1 cellular context compared by ENCODE assay signal in the genomic region with DNA sequence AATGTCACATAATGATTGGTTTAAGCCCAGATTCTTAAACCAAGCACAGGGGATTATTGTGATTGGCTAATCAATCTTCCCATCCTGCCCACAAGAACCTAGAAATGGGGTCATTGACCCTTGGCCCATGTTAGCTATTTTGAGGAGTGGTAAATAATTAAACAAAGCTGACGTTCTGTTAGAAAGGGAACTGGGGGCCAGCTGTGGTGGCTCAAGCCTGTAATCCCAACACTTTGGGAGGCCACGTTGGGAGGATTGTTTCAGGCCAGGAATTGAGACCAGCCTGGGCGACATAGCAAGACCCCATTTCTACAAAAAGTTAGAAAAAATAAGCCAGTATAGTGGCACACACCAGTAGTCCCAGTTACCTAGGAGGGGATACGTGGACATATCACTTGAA.
TF ChIP-seq lines count a peak whose summit lies in the region.

No MANE protein-coding gene starts in this region.

TF ChIP-seq in HepG2, 621 proteins besides CTCF, POLR2A, EP300 and RAD21 (continues in another document):
- TF ChIP-seq FOXA3 (CRISPR knock-in tag; IDR thresholded peaks at IDR 0.05): no peak; the same call in 1 of the 2 replicates
- TF ChIP-seq ZNF605 (CRISPR knock-in tag; IDR thresholded peaks at IDR 0.05): no peak
- TF ChIP-seq ZNF292 (CRISPR knock-in tag; IDR thresholded peaks at IDR 0.05; ENCODE audit: borderline replicate concordance, low read depth): no peak
- no peak for TF ChIP-seq ZNF572 (CRISPR knock-in tag; IDR thresholded peaks at IDR 0.05)
- TF ChIP-seq POGZ (CRISPR knock-in tag; IDR thresholded peaks at IDR 0.05): 0 out of 2 replicates have a peak, but pooled peaks have one; percentile 39
- TF ChIP-seq CEBPZ (IDR thresholded peaks at IDR 0.05; ENCODE audit: low read length): no peak
- no peak for TF ChIP-seq HMG20B (CRISPR knock-in tag; conservative IDR thresholded peaks at IDR 0.05)
- TF ChIP-seq E2F1 (CRISPR knock-in tag; IDR thresholded peaks at IDR 0.05): no peak
- 0 out of 2 replicates have a peak, but pooled peaks have one; percentile 6 for TF ChIP-seq FOXK1 (CRISPR knock-in tag; IDR thresholded peaks at IDR 0.05; ENCODE audit: borderline replicate concordance, low read depth)
- TF ChIP-seq ZNF543 (CRISPR knock-in tag; IDR thresholded peaks at IDR 0.05): no peak
- TF ChIP-seq FOXP1 (IDR thresholded peaks at IDR 0.05): no peak
- no peak for TF ChIP-seq FOXP1 (CRISPR knock-in tag; IDR thresholded peaks at IDR 0.05)
- no peak for TF ChIP-seq REL (CRISPR knock-in tag; conservative IDR thresholded peaks at IDR 0.05)
- TF ChIP-seq ZNF124 (CRISPR knock-in tag; IDR thresholded peaks at IDR 0.05): 0 out of 2 replicates have a peak, but pooled peaks have one; percentile 34
- TF ChIP-seq, protein P1, sequence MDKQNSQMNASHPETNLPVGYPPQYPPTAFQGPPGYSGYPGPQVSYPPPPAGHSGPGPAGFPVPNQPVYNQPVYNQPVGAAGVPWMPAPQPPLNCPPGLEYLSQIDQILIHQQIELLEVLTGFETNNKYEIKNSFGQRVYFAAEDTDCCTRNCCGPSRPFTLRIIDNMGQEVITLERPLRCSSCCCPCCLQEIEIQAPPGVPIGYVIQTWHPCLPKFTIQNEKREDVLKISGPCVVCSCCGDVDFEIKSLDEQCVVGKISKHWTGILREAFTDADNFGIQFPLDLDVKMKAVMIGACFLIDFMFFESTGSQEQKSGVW (CRISPR knock-in tag; IDR thresholded peaks at IDR 0.05; ENCODE audit: borderline replicate concordance): no peak
- TF ChIP-seq ZNF629 (CRISPR knock-in tag; conservative IDR thresholded peaks at IDR 0.05): no peak
- peak; percentile 66; the same call in 1 of the 2 replicates for TF ChIP-seq ZNF460 (CRISPR knock-in tag; IDR thresholded peaks at IDR 0.05; ENCODE audit: borderline replicate concordance)
- TF ChIP-seq ZNF780A (CRISPR knock-in tag; IDR thresholded peaks at IDR 0.05): no peak
- TF ChIP-seq PAXIP1 (CRISPR knock-in tag; conservative IDR thresholded peaks at IDR 0.05): 0 out of 2 replicates have a peak, but pooled peaks have one; percentile 40
- no peak for TF ChIP-seq ZNF616 (CRISPR knock-in tag; IDR thresholded peaks at IDR 0.05; ENCODE audit: low read depth)
- no peak for TF ChIP-seq MZF1 (CRISPR knock-in tag; IDR thresholded peaks at IDR 0.05; ENCODE audit: borderline replicate concordance)
- TF ChIP-seq BCL6 (CRISPR knock-in tag; IDR thresholded peaks at IDR 0.05): peak; percentile 89
- no peak for TF ChIP-seq HMGXB4 (CRISPR knock-in tag; IDR thresholded peaks at IDR 0.05; ENCODE audit: borderline replicate concordance in 1 of 2, low read depth in 1 of 2)
- no peak for TF ChIP-seq SOX13 (IDR thresholded peaks at IDR 0.05)
- peak in 1 of 2 experiments; percentile 35; a peak in 1 of 4 replicates for TF ChIP-seq SOX13 (CRISPR knock-in tag; conservative IDR thresholded peaks at IDR 0.05 in 1 of 2, IDR thresholded peaks at IDR 0.05 in 1 of 2)
- no peak for TF ChIP-seq ZMAT3 (CRISPR knock-in tag; conservative IDR thresholded peaks at IDR 0.05)
- TF ChIP-seq RARA (CRISPR knock-in tag; IDR thresholded peaks at IDR 0.05): peak; percentile 47
- TF ChIP-seq ZSCAN25 (CRISPR knock-in tag; IDR thresholded peaks at IDR 0.05): no peak
- TF ChIP-seq, protein P2, sequence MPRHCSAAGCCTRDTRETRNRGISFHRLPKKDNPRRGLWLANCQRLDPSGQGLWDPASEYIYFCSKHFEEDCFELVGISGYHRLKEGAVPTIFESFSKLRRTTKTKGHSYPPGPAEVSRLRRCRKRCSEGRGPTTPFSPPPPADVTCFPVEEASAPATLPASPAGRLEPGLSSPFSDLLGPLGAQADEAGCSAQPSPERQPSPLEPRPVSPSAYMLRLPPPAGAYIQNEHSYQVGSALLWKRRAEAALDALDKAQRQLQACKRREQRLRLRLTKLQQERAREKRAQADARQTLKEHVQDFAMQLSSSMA (CRISPR knock-in tag; IDR thresholded peaks at IDR 0.05): no peak
- 0 out of 2 replicates have a peak, but pooled peaks have one; percentile 33 for TF ChIP-seq ZMYM3 (CRISPR knock-in tag; IDR thresholded peaks at IDR 0.05)
- no peak for TF ChIP-seq SMARCE1 (IDR thresholded peaks at IDR 0.05; ENCODE audit: borderline replicate concordance)
- TF ChIP-seq HNRNPUL1 (IDR thresholded peaks at IDR 0.05; ENCODE audit: low read depth, low read length): no peak
- no peak for TF ChIP-seq GATA4 (IDR thresholded peaks at IDR 0.05; ENCODE audit: borderline replicate concordance, low read depth)
- TF ChIP-seq ZBTB20 (CRISPR knock-in tag; IDR thresholded peaks at IDR 0.05; ENCODE audit: borderline replicate concordance, low read depth): no peak
- no peak for TF ChIP-seq SRF (IDR thresholded peaks at IDR 0.05; ENCODE audit: low read depth, low read length)
- no peak for TF ChIP-seq NCOA1 (CRISPR knock-in tag; IDR thresholded peaks at IDR 0.05)
- TF ChIP-seq MAFK (conservative IDR thresholded peaks at IDR 0.05 in 1 of 2, IDR thresholded peaks at IDR 0.05 in 1 of 2; ENCODE audit: low read length in 2 of 2): no peak
- TF ChIP-seq KDM6A (CRISPR knock-in tag; IDR thresholded peaks at IDR 0.05; ENCODE audit: low read depth): no peak
- TF ChIP-seq ZNF652 (CRISPR knock-in tag; IDR thresholded peaks at IDR 0.05; ENCODE audit: borderline replicate concordance, low read depth): no peak
- TF ChIP-seq SPEN (CRISPR knock-in tag; IDR thresholded peaks at IDR 0.05; ENCODE audit: low read depth): no peak
- no peak for TF ChIP-seq SKIL (CRISPR knock-in tag; IDR thresholded peaks at IDR 0.05; ENCODE audit: borderline replicate concordance)
- no peak for TF ChIP-seq TFAP4 (IDR thresholded peaks at IDR 0.05; ENCODE audit: borderline replicate concordance, low read depth)
- TF ChIP-seq SOX5 (CRISPR knock-in tag; IDR thresholded peaks at IDR 0.05; ENCODE audit: borderline replicate concordance): 0 out of 2 replicates have a peak, but pooled peaks have one; percentile 5
- no peak for TF ChIP-seq SIN3B (IDR thresholded peaks at IDR 0.05; ENCODE audit: low read length)
- TF ChIP-seq ELF3 (CRISPR knock-in tag; IDR thresholded peaks at IDR 0.05): no peak
- no peak for TF ChIP-seq ZSCAN22 (CRISPR knock-in tag; IDR thresholded peaks at IDR 0.05)
- 0 out of 2 replicates have a peak, but pooled peaks have one; percentile 11 for TF ChIP-seq KAT8 (CRISPR knock-in tag; IDR thresholded peaks at IDR 0.05)
- TF ChIP-seq PAX8 (CRISPR knock-in tag; IDR thresholded peaks at IDR 0.05; ENCODE audit: borderline replicate concordance): no peak
- TF ChIP-seq SRSF9 (IDR thresholded peaks at IDR 0.05; ENCODE audit: borderline replicate concordance, insufficient read depth, low read depth, low read length, poor library complexity, severe bottlenecking): no peak
- no peak for TF ChIP-seq EEA1 (CRISPR knock-in tag; IDR thresholded peaks at IDR 0.05; ENCODE audit: borderline replicate concordance)
- peak; percentile 6; the same call in 1 of the 2 replicates for TF ChIP-seq CEBPB (IDR thresholded peaks at IDR 0.05; ENCODE audit: borderline replicate concordance, low read depth, low read length)
- TF ChIP-seq ZNF432 (CRISPR knock-in tag; IDR thresholded peaks at IDR 0.05; ENCODE audit: borderline replicate concordance): no peak
- no peak for TF ChIP-seq SMYD3 (CRISPR knock-in tag; IDR thresholded peaks at IDR 0.05)
- peak; percentile 97 for TF ChIP-seq ZNF121 (CRISPR knock-in tag; IDR thresholded peaks at IDR 0.05)
- TF ChIP-seq RFXANK (CRISPR knock-in tag; IDR thresholded peaks at IDR 0.05): no peak
- no peak for TF ChIP-seq ZNF143 (CRISPR knock-in tag; IDR thresholded peaks at IDR 0.05)
- TF ChIP-seq ZNF484 (CRISPR knock-in tag; IDR thresholded peaks at IDR 0.05; ENCODE audit: borderline replicate concordance, low read depth): no peak
- TF ChIP-seq NR2F6 (IDR thresholded peaks at IDR 0.05): peak; percentile 51
- TF ChIP-seq NR2F6 (CRISPR knock-in tag; IDR thresholded peaks at IDR 0.05): peak; percentile 53
- TF ChIP-seq ARID2 (CRISPR knock-in tag; IDR thresholded peaks at IDR 0.05; ENCODE audit: borderline replicate concordance): no peak
- TF ChIP-seq ZNF20 (CRISPR knock-in tag; IDR thresholded peaks at IDR 0.05): no peak
